Comparison of ENCODE assay signal across 8 cellular contexts in the genomic region with DNA sequence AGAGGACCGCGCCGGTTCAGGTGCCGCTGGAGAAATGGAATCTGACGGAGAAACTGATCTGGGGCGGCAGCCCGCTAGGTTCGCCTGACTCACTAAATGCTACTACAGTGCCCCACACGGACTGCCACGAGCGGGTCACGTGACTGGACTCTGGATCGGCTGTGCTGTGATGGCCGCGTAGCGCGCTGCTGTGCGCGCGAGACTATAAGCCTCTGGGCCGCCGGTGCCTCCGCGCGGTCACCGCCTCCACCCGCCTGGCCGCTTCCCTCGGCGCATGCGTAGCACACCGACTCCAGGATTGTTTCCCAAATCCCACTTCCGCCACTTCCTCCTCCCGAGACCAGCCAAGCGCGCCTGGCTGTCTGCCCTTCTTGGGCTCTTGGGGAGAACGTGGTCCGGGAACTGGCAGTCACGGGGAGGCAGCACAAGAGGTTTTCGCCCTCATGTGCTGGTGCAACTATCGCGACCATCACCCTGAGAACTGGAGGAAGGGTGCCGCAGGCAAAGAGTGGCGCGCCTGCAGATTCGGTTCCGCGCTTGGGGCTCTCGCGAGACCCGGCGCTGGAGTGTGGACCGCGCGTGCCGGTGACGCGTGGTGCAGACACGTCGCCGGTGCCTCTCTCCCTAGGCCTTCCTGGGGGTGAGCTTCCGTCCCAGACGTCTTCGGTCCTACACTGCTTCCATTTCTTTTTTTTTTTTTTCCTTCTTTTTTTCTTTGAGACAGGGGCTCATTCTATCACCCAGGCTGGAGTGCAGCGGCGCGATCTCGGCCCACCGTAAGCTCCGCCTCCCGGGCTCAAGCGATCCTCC. TPM values are rescaled to one million over a fixed set of nuclear protein-coding genes. Genes with fewer than 3 reads are reported as not detected.
DNase-seq lines count a peak whose midpoint lies in the region; ATAC-seq and TF ChIP-seq lines count a peak whose summit lies in the region.

No MANE protein-coding gene starts in this region.

- H3K4me3 Mint-ChIP-seq in GM23338 (peak overlapping the region; percentile 84), nephron progenitor cell (peak overlapping the region; percentile 94)
- H3K4me3 Mint-ChIP-seq in stimulated activated naive CD8-positive, alpha-beta T cell treated with anti-CD3 and anti-CD28 coated beads, Interleukin-15, Interleukin-2, amounts not matched to agents 100 ng/mL and 50 ng/mL, for 24 hours, result peak overlapping the region; percentile 84

- ATAC-seq in GM23338, result peak; percentile 91

- no peaks in the 10 kb centered on the region; the same call in 1 of the 2 replicates for H3K36me3 ChIP-seq in GM23338 (ENCODE audit: insufficient read depth)

- H3F3A ChIP-seq in GM23338 (replicated peaks; ENCODE audit: low read depth), result peaks cover 29% of the 10 kb centered on the region

- no peaks in the 10 kb centered on the region for H3K9me2 ChIP-seq in GM23338 (ENCODE audit: insufficient read depth)

- H3K27ac Mint-ChIP-seq in GM23338 (peak overlapping the region; percentile 98), nephron progenitor cell (peak overlapping the region; percentile 100)
- H3K27ac Mint-ChIP-seq in stimulated activated naive CD8-positive, alpha-beta T cell treated with anti-CD3 and anti-CD28 coated beads, Interleukin-15, Interleukin-2, amounts not matched to agents 100 ng/mL and 50 ng/mL, for 24 hours, result peak overlapping the region; percentile 99

- H3K4me3 ChIP-seq in GM23338 (peak overlapping the region; percentile 83), LNCaP clone FGC (ENCODE audit: low read depth, low read length) (peak overlapping the region; percentile 91), fibroblast of the aortic adventitia (ENCODE audit: low read depth, low read length) (peak overlapping the region; percentile 86)

- H3K27ac ChIP-seq in GM23338 (ENCODE audit: low read depth) (peak overlapping the region; percentile 100), RWPE1 (peak overlapping the region; percentile 97)

- peak overlapping the region; percentile 93 for H3K4me2 ChIP-seq in GM23338

- H3K9me3 Mint-ChIP-seq in GM23338 (no peaks in the 10 kb centered on the region), nephron progenitor cell (no peaks in the 10 kb centered on the region)
- no peaks in the 10 kb centered on the region for H3K9me3 Mint-ChIP-seq in stimulated activated naive CD8-positive, alpha-beta T cell treated with anti-CD3 and anti-CD28 coated beads, Interleukin-15, Interleukin-2, amounts not matched to agents 100 ng/mL and 50 ng/mL, for 24 hours

- peaks cover 20% of the 10 kb centered on the region for H3K79me2 ChIP-seq in GM23338 (replicated peaks; ENCODE audit: insufficient read depth)

- DNase-seq in Daoy (ENCODE audit: low read depth) (peak; percentile 100), GM23338 (ENCODE audit: low spot score) (peak; percentile 98), LNCaP clone FGC (ENCODE audit: low read depth) (peak; percentile 95), RWPE1 (ENCODE audit: low spot score) (peak; percentile 92), fibroblast of the aortic adventitia (ENCODE audit: low read depth) (peak; percentile 97), nephron progenitor cell (peak; percentile 93)
- DNase-seq in activated effector memory CD4-positive, alpha-beta T cell treated with Interleukin-2 at 50 U/mL for 16 hours, result peak; percentile 85

- peaks cover 16% of the 10 kb centered on the region; the same call in 1 of the 2 replicates for H3K4me1 ChIP-seq in GM23338 (ENCODE audit: insufficient read depth)

- peaks cover 16% of the 10 kb centered on the region for H3K27me3 Mint-ChIP-seq in GM23338 (ENCODE audit: insufficient read depth, low read depth, poor library complexity)
- H3K27me3 Mint-ChIP-seq in nephron progenitor cell (ENCODE audit: low read depth, poor library complexity), result no peaks in the 10 kb centered on the region
- H3K27me3 Mint-ChIP-seq in stimulated activated naive CD8-positive, alpha-beta T cell treated with anti-CD3 and anti-CD28 coated beads, Interleukin-15, Interleukin-2, amounts not matched to agents 100 ng/mL and 50 ng/mL, for 24 hours, result no peaks in the 10 kb centered on the region

- H3K36me3 Mint-ChIP-seq in GM23338 (ENCODE audit: low read depth) (peaks cover 21% of the 10 kb centered on the region), nephron progenitor cell (ENCODE audit: low read depth) (peaks cover 12% of the 10 kb centered on the region)
- H3K36me3 Mint-ChIP-seq in stimulated activated naive CD8-positive, alpha-beta T cell treated with anti-CD3 and anti-CD28 coated beads, Interleukin-15, Interleukin-2, amounts not matched to agents 100 ng/mL and 50 ng/mL, for 24 hours (ENCODE audit: low read depth), result peaks cover 7% of the 10 kb centered on the region

- H2AFZ ChIP-seq in GM23338, result peak overlapping the region; percentile 86

- H4K20me1 ChIP-seq in GM23338 (replicated peaks; ENCODE audit: insufficient read depth), result no peaks in the 10 kb centered on the region

- H3K4me1 Mint-ChIP-seq in GM23338 (peaks cover 15% of the 10 kb centered on the region), nephron progenitor cell (peaks cover 39% of the 10 kb centered on the region)
- H3K4me1 Mint-ChIP-seq in stimulated activated naive CD8-positive, alpha-beta T cell treated with anti-CD3 and anti-CD28 coated beads, Interleukin-15, Interleukin-2, amounts not matched to agents 100 ng/mL and 50 ng/mL, for 24 hours (ENCODE audit: low read depth), result peaks cover 24% of the 10 kb centered on the region

- POLR2A ChIA-PET in RWPE1 (lab: Yijun Ruan, JAX; ENCODE audit: low non-redundant PET), result interaction anchor here (0.6 to 0.9 kb wide), 4 partner anchors 34 to 480 kb away, joined by 3 to 7 read pairs (median 4); a partner anchor contains a TSS

- no peaks in the 10 kb centered on the region for H3K27me3 ChIP-seq in GM23338 (ENCODE audit: insufficient read depth)

- no peak for TF ChIP-seq CTCF in GM23338 (conservative IDR thresholded peaks at IDR 0.05; ENCODE audit: low read depth in 2 of 2)
- no peak for TF ChIP-seq CTCF in LNCaP clone FGC (IDR thresholded peaks at IDR 0.05; ENCODE audit: control insufficient read depth, extremely low read depth, insufficient read depth)
- no peak for TF ChIP-seq CTCF in RWPE1 (conservative IDR thresholded peaks at IDR 0.05; ENCODE audit: low read depth)
- TF ChIP-seq CTCF in fibroblast of the aortic adventitia (IDR thresholded peaks at IDR 0.05; ENCODE audit: insufficient read depth, low read length), result no peak
- no peak for TF ChIP-seq CTCF in nephron progenitor cell (IDR thresholded peaks at IDR 0.05)

- CTCF ChIA-PET in RWPE1 (lab: Yijun Ruan, JAX), result no interaction called here

TF ChIP-seq in GM23338, 12 proteins besides CTCF, POLR2A, EP300 and RAD21 (continues in another document):
- no peak for TF ChIP-seq ZNF331 (CRISPR knock-in tag; IDR thresholded peaks at IDR 0.05; ENCODE audit: low read depth)
- TF ChIP-seq JUNB (IDR thresholded peaks at IDR 0.05; ENCODE audit: unreplicated experiment), result no peak
- no peak for TF ChIP-seq EZH2phosphoT487 (IDR thresholded peaks at IDR 0.05; ENCODE audit: unreplicated experiment)
- TF ChIP-seq NANOG (IDR thresholded peaks at IDR 0.05; ENCODE audit: borderline replicate concordance), result no peak
- TF ChIP-seq ZNF114 (CRISPR knock-in tag; IDR thresholded peaks at IDR 0.05), result no peak
- peak; percentile 89 for TF ChIP-seq CREB1 (CRISPR knock-in tag; IDR thresholded peaks at IDR 0.05; ENCODE audit: low read depth)
- TF ChIP-seq POLR2AphosphoS5 (IDR thresholded peaks at IDR 0.05; ENCODE audit: low read depth), result peak; percentile 89

RNA-seq across cellular contexts. Expression of a gene that starts 35.8 kb away (rescaled TPM):
- 4.6 and 16.3 TPM in 2 replicates for total RNA-seq in Daoy (2014; rRNA removed; shearing (Covaris generic))
- total RNA-seq in GM23338 (2014; rRNA removed; shearing (Covaris generic)), result 133 and 139 TPM in 2 replicates
- 63.5 and 71.9 TPM in 2 replicates for polyA plus RNA-seq in GM23338 (2016; fragmentation: Nextera tagmentation; extraction: Ambion mirVana)
- 0.65 and 1.8 TPM in 2 replicates for total RNA-seq in fibroblast of the aortic adventitia (ENCODE audit: low replicate concordance)

Comparison
In these comparisons a context has a peak if more than half of its experiments do, and no peak if none do; other contexts are left out.
1. Peak in every context shown above with its lines: DNase-seq, ATAC-seq, H3K4me3 ChIP-seq and H3K27ac ChIP-seq.